Comparison of ENCODE assay signal across 13 cellular contexts in the genomic region with DNA sequence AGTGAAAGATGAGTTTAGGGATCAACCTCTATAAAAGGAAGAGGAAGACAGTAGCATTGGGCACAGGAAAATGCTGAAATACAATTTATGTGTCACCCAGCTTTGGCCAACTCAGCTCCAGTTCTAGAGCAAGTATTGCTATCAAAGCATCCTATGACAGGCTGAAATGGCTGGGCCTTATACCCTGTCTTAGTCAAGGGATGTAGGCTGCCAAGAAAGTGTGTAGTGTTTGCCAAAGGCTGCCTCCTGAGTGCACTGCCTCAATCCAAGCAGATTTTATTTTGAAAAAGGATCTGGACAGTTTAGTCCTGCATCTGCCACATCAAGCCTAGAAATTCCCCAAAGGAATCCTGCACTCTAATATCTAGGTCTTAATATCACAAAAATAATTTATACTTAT.
DNase-seq lines count a peak whose midpoint lies in the region; TF ChIP-seq lines count a peak whose summit lies in the region.
"Had no signal": no experiment of that assay in that cellular context is flagged by ENCODE, and none has a peak within 500 bp of the region (broad histone marks: within the 10 kb centered on the region; RNA-seq: fewer than 3 reads in every experiment).

No MANE protein-coding gene starts in this region.

- H3T11ph ChIP-seq in H9 (ENCODE audit: low read length), result no peak overlapping the region

- TF ChIP-seq CTCF in H9 (conservative IDR thresholded peaks at IDR 0.05), result no peak

- H2BK12ac ChIP-seq in H9 (ENCODE audit: insufficient read length, low read depth, low read length), result no peak overlapping the region

- H3K4me1 Mint-ChIP-seq in H9, result peaks cover 53 to 62% of the 10 kb centered on the region in 2 experiments
- H3K4me1 Mint-ChIP-seq: IgD-negative memory B cell had no signal

- no peak for DNase-seq in H9
- DNase-seq in NCI-H446 treated with DMSO at 0.1 percent for 48 hours (lab: John Stamatoyannopoulos, UW), result peak; percentile 88
- peak; percentile 2 for DNase-seq in fibroblast of gingiva (ENCODE audit: low read depth)
- DNase-seq in pons (ENCODE audit: low spot score), result peak; percentile 19
- no peak for DNase-seq in COLO668 (lab: John Stamatoyannopoulos, UW; ENCODE audit: unreplicated experiment)
- no peak for DNase-seq in NCI-H1436 treated with DMSO at 0.1 percent for 48 hours (lab: John Stamatoyannopoulos, UW)
- DNase-seq in activated effector memory CD4-positive, alpha-beta T cell treated with anti-CD3 and anti-CD28 coated beads, Interleukin-2, amount 50 U/mL, for 16 hours, result no peak
- DNase-seq: CD8-positive, alpha-beta T cell; NCI-H82; Peyer's patch; SHP77 treated with DMSO at 0.1 percent for 48 hours had no signal

- H3K4me3 Mint-ChIP-seq in H9, result no peak overlapping the region
- H3K4me3 Mint-ChIP-seq: CD8-positive, alpha-beta T cell; IgD-negative memory B cell had no signal

- no peaks in the 10 kb centered on the region for H3K9me3 ChIP-seq in H9 (ENCODE audit: control insufficient read depth, low read depth, low read length)
- H3K9me3 ChIP-seq: HAP-1, Peyer's patch had no signal

- no peaks in the 10 kb centered on the region for H3K23me2 ChIP-seq in H9 (ENCODE audit: insufficient read length, low read depth, low read length, poor library complexity, severe bottlenecking)

- H4K5ac ChIP-seq in H9 (ENCODE audit: insufficient read length, low read depth, low read length), result no peak overlapping the region

- H2BK5ac ChIP-seq in H9 (ENCODE audit: insufficient read length, low read length), result no peak overlapping the region

- H3K4me1 ChIP-seq in H9 (ENCODE audit: insufficient read depth, low read length), result peaks cover 7% of the 10 kb centered on the region; the same call in 1 of the 2 replicates
- H3K4me1 ChIP-seq: Peyer's patch had no signal

- H3K27me3 ChIP-seq in H9 (ENCODE audit: insufficient read depth, low read length), result no peaks in the 10 kb centered on the region
- H3K27me3 ChIP-seq: Peyer's patch had no signal

- no peak overlapping the region for H3K56ac ChIP-seq in H9 (ENCODE audit: insufficient read length, low read depth, low read length)

- no peaks in the 10 kb centered on the region for H3K27me3 Mint-ChIP-seq in H9 (ENCODE audit: low read depth)
- H3K27me3 Mint-ChIP-seq: IgD-negative memory B cell had no signal

- H3K79me1 ChIP-seq in H9 (ENCODE audit: insufficient read depth, low read depth, low read length, poor library complexity, severe bottlenecking), result no peaks in the 10 kb centered on the region

- no peak overlapping the region for H3K4ac ChIP-seq in H9 (ENCODE audit: low read depth, low read length)

- H3K14ac ChIP-seq in H9 (ENCODE audit: insufficient read depth, low read length), result no peak overlapping the region

- H2AFZ ChIP-seq in H9 (ENCODE audit: low read length), result no peak overlapping the region

- H3K79me2 ChIP-seq in H9 (ENCODE audit: insufficient read depth, low read length), result no peaks in the 10 kb centered on the region

- no peaks in the 10 kb centered on the region for H4K20me1 ChIP-seq in H9 (ENCODE audit: control insufficient read depth, insufficient read depth, insufficient read length)

- no peak overlapping the region for H4K91ac ChIP-seq in H9 (ENCODE audit: insufficient read length, low read depth, low read length)

- no peak overlapping the region for H2BK20ac ChIP-seq in H9 (ENCODE audit: low read depth, low read length, poor library complexity, severe bottlenecking)

- no peak overlapping the region for H2AK5ac ChIP-seq in H9 (ENCODE audit: insufficient read length, low read length)

- no peak overlapping the region for H3K18ac ChIP-seq in H9 (ENCODE audit: insufficient read length, low read depth, low read length)

- H3K9ac ChIP-seq in H9 (ENCODE audit: extremely low read depth, insufficient read length, low read length), result no peak overlapping the region

- no peak overlapping the region for H2BK15ac ChIP-seq in H9 (ENCODE audit: low read depth, low read length)

- no peak overlapping the region for H3K27ac ChIP-seq in H9 (ENCODE audit: insufficient read length, low read depth, low read length)
- H3K27ac ChIP-seq: Peyer's patch had no signal

- no peak overlapping the region for H3K23ac ChIP-seq in H9 (ENCODE audit: insufficient read length, low read depth, low read length)

- peaks cover 0 to 7% (median 6%) of the 10 kb centered on the region in 3 experiments; a peak in 2 of 7 replicates for H3K36me3 Mint-ChIP-seq in H9 (ENCODE audit: insufficient read depth in 1 of 3, low read depth in 3 of 3)

- H2BK120ac ChIP-seq in H9 (ENCODE audit: low read depth, low read length, poor library complexity, severe bottlenecking), result no peak overlapping the region

- H4K8ac ChIP-seq in H9 (replicated peaks; ENCODE audit: insufficient read length, low read depth, low read length), result no peak overlapping the region

- H3K9me3 Mint-ChIP-seq in H9, result no peaks in the 10 kb centered on the region
- H3K9me3 Mint-ChIP-seq: IgD-negative memory B cell had no signal

- H3K27ac Mint-ChIP-seq in H9, result peak overlapping the region; percentile 67 to 98 (median 85); a peak in 5 of 7 replicates
- H3K27ac Mint-ChIP-seq: CD8-positive, alpha-beta T cell; IgD-negative memory B cell had no signal

- no peak overlapping the region for H3K4me2 ChIP-seq in H9 (ENCODE audit: insufficient read depth, insufficient read length, low read length)

Comparison
In these comparisons a context has a peak if more than half of its experiments do, and no peak if none do; other contexts are left out.
1. DNase-seq: peak in NCI-H446 treated with DMSO at 0.1 percent for 48 hours (single experiment), fibroblast of gingiva (single experiment) and pons (single experiment); none in H9 (single experiment), COLO668 (single experiment), NCI-H1436 treated with DMSO at 0.1 percent for 48 hours (single experiment) and activated effector memory CD4-positive, alpha-beta T cell treated with anti-CD3 and anti-CD28 coated beads, Interleukin-2, amount 50 U/mL, for 16 hours (single experiment).